Comparison of ENCODE assay signal across 8 cellular contexts in the genomic region with DNA sequence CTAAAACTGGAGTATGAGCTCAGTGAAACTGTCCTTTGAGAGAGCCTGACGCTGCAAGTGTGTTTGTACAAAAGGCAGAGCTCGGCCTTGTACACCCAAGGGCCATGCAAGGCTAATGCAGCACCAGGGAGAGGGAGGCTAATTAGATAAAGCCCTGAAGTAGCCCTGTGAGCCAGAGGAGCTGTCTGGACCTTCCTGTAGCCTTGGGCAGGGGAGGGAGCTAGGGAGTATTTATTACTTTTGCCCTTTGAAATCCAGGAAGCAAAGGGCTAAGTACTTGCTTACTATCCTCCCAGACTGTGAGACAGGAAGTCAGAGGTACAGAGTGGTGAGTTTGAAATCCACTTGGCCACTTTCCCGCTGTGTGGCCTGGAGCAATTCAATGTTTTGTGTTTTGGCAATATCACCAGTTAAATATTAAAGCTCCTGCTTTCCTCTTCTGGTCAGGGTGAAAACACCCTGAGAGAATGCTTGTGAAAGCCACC. TPM values are rescaled to one million over a fixed set of nuclear protein-coding genes. Genes with fewer than 3 reads are reported as not detected.
DNase-seq lines count a peak whose midpoint lies in the region; ATAC-seq and TF ChIP-seq lines count a peak whose summit lies in the region.

No MANE protein-coding gene starts in this region.

- peaks cover 32% of the 10 kb centered on the region for H3K4me1 ChIP-seq in effector memory CD4-positive, alpha-beta T cell (ENCODE audit: control insufficient read depth, insufficient read depth, low read length, poor library complexity, severe bottlenecking)
- peaks cover 29% of the 10 kb centered on the region for H3K4me1 ChIP-seq in mucosa of descending colon (ENCODE audit: low read depth)
- H3K4me1 ChIP-seq in aorta (ENCODE audit: control insufficient read depth in 1 of 2, insufficient read depth in 2 of 2, low read length in 2 of 2), result no peaks in the 10 kb centered on the region

- TF ChIP-seq CTCF in mucosa of descending colon (IDR thresholded peaks at IDR 0.05), result no peak

- peak overlapping the region; percentile 89 for H3K27ac ChIP-seq in SK-N-MC
- peak overlapping the region; percentile 81 for H3K27ac ChIP-seq in effector memory CD4-positive, alpha-beta T cell (ENCODE audit: insufficient read depth, low read length, poor library complexity, severe bottlenecking)
- peak overlapping the region; percentile 92 to 100 for H3K27ac ChIP-seq in aorta (ENCODE audit: low read depth in 1 of 2, low read length in 2 of 2)

- H3K9me3 ChIP-seq in SK-N-MC (ENCODE audit: low read depth, low read length) (no peaks in the 10 kb centered on the region), mucosa of descending colon (no peaks in the 10 kb centered on the region), aorta (ENCODE audit: control insufficient read depth, low read length) (no peaks in the 10 kb centered on the region)
- H3K9me3 ChIP-seq in effector memory CD4-positive, alpha-beta T cell (ENCODE audit: control insufficient read depth, low read length), result no peaks in the 10 kb centered on the region

- DNase-seq in CD1c-positive myeloid dendritic cell (ENCODE audit: extremely low spot score), result peak; percentile 51
- no peak for DNase-seq in SK-N-MC (ENCODE audit: low read depth, low spot score)
- no peak for DNase-seq in effector memory CD4-positive, alpha-beta T cell
- peak in 2 of 3 donors; percentile 70 to 90 for DNase-seq in mucosa of descending colon
- DNase-seq in aorta, result peak in 1 of 2 donors; percentile 73
- DNase-seq in stimulated activated CD4-positive, alpha-beta T cell treated with anti-CD3 and anti-CD28 coated beads, Interleukin-12 subunit alpha, Interleukin-12 subunit beta, amount 100 ng/mL, for 4 hours, result no peak

- no peaks in the 10 kb centered on the region for H3K36me3 ChIP-seq in SK-N-MC (ENCODE audit: insufficient read depth, low read length)
- H3K36me3 ChIP-seq in effector memory CD4-positive, alpha-beta T cell (ENCODE audit: control insufficient read depth, insufficient read depth, low read length), result no peaks in the 10 kb centered on the region
- no peaks in the 10 kb centered on the region for H3K36me3 ChIP-seq in mucosa of descending colon (ENCODE audit: low read depth)
- H3K36me3 ChIP-seq in aorta (ENCODE audit: control insufficient read depth in 1 of 2, insufficient read depth in 2 of 2, low read length in 1 of 2), result no peaks in the 10 kb centered on the region

- WGBS in aorta, 2 donors, result 1 to 2% methylated on average over 3 of the region's 3 CpGs

- intact Hi-C loops in mucosa of descending colon (cut with DNase I, micrococcal nuclease), result no loop called here
- intact Hi-C loops in aorta (cut with DNase I), result loop anchor here in 1 of 2 donors (1.0 kb wide), 1 partner anchor 10 kb away; the partner anchor contains the start of gene LDHA

- H3K4me3 ChIP-seq in SK-N-MC, result peak overlapping the region; percentile 61
- peak overlapping the region; percentile 5 for H3K4me3 ChIP-seq in effector memory CD4-positive, alpha-beta T cell (ENCODE audit: insufficient read depth, low read depth, low read length, poor library complexity, severe bottlenecking)
- H3K4me3 ChIP-seq in mucosa of descending colon, result no peak overlapping the region
- H3K4me3 ChIP-seq in aorta (ENCODE audit: low read length in 2 of 2), result no peak overlapping the region

- TF ChIP-seq POLR2A in GM19193 (IDR thresholded peaks at IDR 0.05; ENCODE audit: extremely low read depth, insufficient read depth, insufficient read length), result peak; percentile 58

- ATAC-seq in HG03196 (IDR thresholded peaks at IDR 0.05; ENCODE audit: unreplicated experiment) (peak; percentile 41), mucosa of descending colon (peak; percentile 91), aorta (ENCODE audit: low FRiP score) (peak; percentile 73)

- H3K9ac ChIP-seq in SK-N-MC (ENCODE audit: insufficient read length), result peak overlapping the region; percentile 34

- no peaks in the 10 kb centered on the region for H3K27me3 ChIP-seq in effector memory CD4-positive, alpha-beta T cell (replicated peaks; ENCODE audit: control insufficient read depth, insufficient read depth, low read length, poor library complexity, severe bottlenecking)
- H3K27me3 ChIP-seq in aorta (ENCODE audit: control insufficient read depth in 1 of 2, insufficient read depth in 2 of 2, low read length in 1 of 2), result no peaks in the 10 kb centered on the region

RNA-seq across cellular contexts. Expression of gene LDHA, which starts 10.2 kb away (rescaled TPM):
- total RNA-seq in mucosa of descending colon (100 to 1,000 TPM; 453 to 504 (median 462) TPM), aorta (100 to 1,000 TPM; 590 to 591 TPM)
- polyA plus RNA-seq in aorta, result 100 to 1,000 TPM; 539 to 584 TPM

RNA-seq across cellular contexts. Expression of gene LDHC, which starts 27.9 kb away (rescaled TPM):
- total RNA-seq in mucosa of descending colon (not detected), aorta (under 1 TPM in 1 of 2 donors, not detected in 1; 0.60 TPM)
- polyA plus RNA-seq in aorta, result under 1 TPM in 1 of 2 donors, not detected in 1; 0.56 TPM

Comparison
In these comparisons a context has a peak if more than half of its experiments do, and no peak if none do; other contexts are left out.
1. DNase-seq: peak in CD1c-positive myeloid dendritic cell (single experiment) and mucosa of descending colon (2 of 3); none in SK-N-MC (single experiment), effector memory CD4-positive, alpha-beta T cell (0 of 3) and stimulated activated CD4-positive, alpha-beta T cell treated with anti-CD3 and anti-CD28 coated beads, Interleukin-12 subunit alpha, Interleukin-12 subunit beta, amount 100 ng/mL, for 4 hours (single experiment).
2. ATAC-seq: peak in every context shown above with its lines; median percentile 91 in mucosa of descending colon; 73 in aorta; 41 in HG03196.
3. H3K4me3 ChIP-seq: peak in SK-N-MC (single experiment) and effector memory CD4-positive, alpha-beta T cell (single experiment); none in mucosa of descending colon (single experiment) and aorta (0 of 2).
4. Peak in every context shown above with its lines, with median percentiles within 50 percentile points of each other: H3K27ac ChIP-seq.